29 cellular contexts compared by ENCODE assay signal in genomic region chr5:51573835-51574234, GRCh38.
"Had no signal": no experiment of that assay in that cellular context is flagged by ENCODE, and none has a peak within 500 bp of the region (broad histone marks: within the 10 kb centered on the region; RNA-seq: fewer than 3 reads in every experiment).

No MANE protein-coding gene starts in this region.

- H3K4me2 ChIP-seq: hepatocyte had no signal

- H3K27me3 Mint-ChIP-seq: dendritic cell treated with granulocyte-macrophage colony-stimulating factor and Interleukin-4, amounts not matched to agents 40 ng/mL and 50 ng/mL, for 4 days; memory B cell had no signal

- H3K9me3 Mint-ChIP-seq: dendritic cell treated with granulocyte-macrophage colony-stimulating factor and Interleukin-4, amounts not matched to agents 40 ng/mL and 50 ng/mL, for 4 days; endodermal cell; memory B cell had no signal

- H3K36me3 ChIP-seq: colonic mucosa, gastrocnemius medialis, heart left ventricle, neutrophil, prostate gland, right atrium auricular region, sigmoid colon, stomach, thyroid gland, vagina had no signal

- H3K27me3 ChIP-seq: colonic mucosa, gastrocnemius medialis, heart left ventricle, hepatocyte, neutrophil, right atrium auricular region, sigmoid colon, stomach, thyroid gland, vagina had no signal

- H3K27ac Mint-ChIP-seq: dendritic cell treated with granulocyte-macrophage colony-stimulating factor and Interleukin-4, amounts not matched to agents 40 ng/mL and 50 ng/mL, for 4 days; endodermal cell; immature natural killer cell; memory B cell; naive thymus-derived CD8-positive, alpha-beta T cell; stimulated activated effector memory CD8-positive, alpha-beta T cell treated with anti-CD3 and anti-CD28 coated beads, Interleukin-12 subunit alpha, Interleukin-12 subunit beta, amount 100 ng/mL, for 72 hours had no signal

- H3K9ac ChIP-seq: parathyroid adenoma had no signal

- ATAC-seq: esophagus mucosa; gastrocnemius medialis; heart left ventricle; left ventricle myocardium superior; naive thymus-derived CD8-positive, alpha-beta T cell; stimulated activated effector memory CD8-positive, alpha-beta T cell treated with anti-CD3 and anti-CD28 coated beads, Interleukin-12 subunit alpha, Interleukin-12 subunit beta, amount 100 ng/mL, for 72 hours had no signal

- H3K4me1 Mint-ChIP-seq: immature natural killer cell; memory B cell; naive thymus-derived CD8-positive, alpha-beta T cell; stimulated activated effector memory CD8-positive, alpha-beta T cell treated with anti-CD3 and anti-CD28 coated beads, Interleukin-12 subunit alpha, Interleukin-12 subunit beta, amount 100 ng/mL, for 72 hours had no signal

- H3K4me3 ChIP-seq: colonic mucosa, gastrocnemius medialis, heart left ventricle, hepatocyte, lung, prostate gland, right atrium auricular region, sigmoid colon, stomach, thyroid gland, vagina had no signal

- H3K27ac ChIP-seq: colonic mucosa, epithelial cell of prostate, gastrocnemius medialis, heart left ventricle, hepatocyte, neutrophil, parathyroid adenoma, prostate gland, right atrium auricular region, sigmoid colon, stomach, thyroid gland, vagina had no signal

- H3K79me2 ChIP-seq: hepatocyte, parathyroid adenoma had no signal

- H2AFZ ChIP-seq: hepatocyte, parathyroid adenoma had no signal

- H3K36me3 Mint-ChIP-seq: immature natural killer cell; memory B cell; naive thymus-derived CD8-positive, alpha-beta T cell; stimulated activated effector memory CD8-positive, alpha-beta T cell treated with anti-CD3 and anti-CD28 coated beads, Interleukin-12 subunit alpha, Interleukin-12 subunit beta, amount 100 ng/mL, for 72 hours had no signal

- H3K4me1 ChIP-seq: colonic mucosa, gastrocnemius medialis, heart left ventricle, parathyroid adenoma, prostate gland, right atrium auricular region, sigmoid colon, stomach, thyroid gland, vagina had no signal

- H3K4me3 Mint-ChIP-seq: dendritic cell treated with granulocyte-macrophage colony-stimulating factor and Interleukin-4, amounts not matched to agents 40 ng/mL and 50 ng/mL, for 4 days; endodermal cell; immature natural killer cell; memory B cell; naive thymus-derived CD8-positive, alpha-beta T cell; stimulated activated effector memory CD8-positive, alpha-beta T cell treated with anti-CD3 and anti-CD28 coated beads, Interleukin-12 subunit alpha, Interleukin-12 subunit beta, amount 100 ng/mL, for 72 hours had no signal

- DNase-seq: colonic mucosa; effector CD8-positive, alpha-beta T cell; endodermal cell; foreskin fibroblast; gastrocnemius medialis; heart left ventricle; immature natural killer cell; islet precursor cell; left ventricle myocardium superior; naive thymus-derived CD8-positive, alpha-beta T cell; sigmoid colon; stimulated activated CD4-positive, alpha-beta T cell treated with anti-CD3 and anti-CD28 coated beads, Interleukin-2, amount 100 ng/mL, for 24 hours; stimulated activated CD4-positive, alpha-beta T cell treated with anti-CD3 and anti-CD28 coated beads, Interleukin-4, amount 100 ng/mL, for 24 hours; stimulated activated naive CD4-positive, alpha-beta T cell treated with Interleukin-2 at 50 U/mL for 16 hours; stomach; thyroid gland; trophoblast cell had no signal

- H3K9me3 ChIP-seq: colonic mucosa, neutrophil, prostate gland, sigmoid colon, thyroid gland, vagina had no signal
